In the genomic region with DNA sequence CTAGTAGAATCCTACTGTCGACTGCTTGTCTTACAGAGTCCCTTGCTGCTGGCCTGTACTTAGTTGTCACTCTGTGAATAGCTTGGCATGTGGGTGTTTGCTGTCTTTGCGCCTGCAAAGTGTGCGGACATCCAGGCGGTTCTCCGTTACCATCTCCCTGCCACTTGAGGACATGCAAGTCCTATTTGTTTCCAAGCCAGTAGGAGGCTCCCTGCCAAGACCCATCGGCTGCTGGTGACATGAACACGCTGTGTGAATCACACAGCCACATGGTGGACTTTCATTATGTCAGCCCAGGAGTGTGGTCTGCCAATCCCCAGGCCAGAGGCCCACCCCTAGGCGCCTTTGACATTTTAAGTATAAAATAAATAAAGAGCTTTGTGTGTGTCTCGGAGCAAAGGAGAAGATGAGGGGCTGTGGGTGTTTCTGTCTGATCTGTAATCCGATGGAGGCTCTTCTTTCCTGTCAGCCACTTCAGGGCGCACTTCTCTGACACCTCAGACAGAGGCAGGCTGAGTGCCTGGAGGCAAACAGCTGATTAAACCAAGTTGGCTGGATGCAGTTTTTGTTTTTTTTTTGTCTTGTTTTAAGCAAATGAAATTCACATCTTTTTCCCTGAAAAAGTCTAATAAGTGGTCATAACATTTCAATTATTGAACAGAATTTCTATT, we compare ENCODE assay signal across 8 cellular contexts. TPM values are rescaled to one million over a fixed set of nuclear protein-coding genes. Genes with fewer than 3 reads are reported as not detected.
DNase-seq lines count a peak whose midpoint lies in the region; ATAC-seq and TF ChIP-seq lines count a peak whose summit lies in the region.

No MANE protein-coding gene starts in this region.

- intact Hi-C loops in activated T-helper 1 cell treated with anti-CD3 and anti-CD28 coated beads, Interleukin-12 subunit alpha, Interleukin-12 subunit beta, Interleukin-2, Interleukin-4 antibody, amounts not matched to agents 30 ng/mL and 10 ng/mL and 1 ng/mL, durations not matched to agents 14 hours and 24 hours and 36 hours (cut with micrococcal nuclease) = no loop called here

- H3K9me3 Mint-ChIP-seq in endothelial cell (ENCODE audit: unreplicated experiment) = no peaks in the 10 kb centered on the region
- H3K9me3 Mint-ChIP-seq in nephron progenitor cell = peaks cover 10% of the 10 kb centered on the region
- no peaks in the 10 kb centered on the region for H3K9me3 Mint-ChIP-seq in activated T-helper 1 cell treated with anti-CD3 and anti-CD28 coated beads, Interleukin-12 subunit alpha, Interleukin-12 subunit beta, Interleukin-2, Interleukin-4 antibody, amounts not matched to agents 30 ng/mL and 10 ng/mL and 1 ng/mL, durations not matched to agents 14 hours and 24 hours and 36 hours
- no peaks in the 10 kb centered on the region for H3K9me3 Mint-ChIP-seq in effector memory CD8-positive, alpha-beta T cell

- H3K36me3 Mint-ChIP-seq in endothelial cell (ENCODE audit: low read depth, unreplicated experiment) (no peaks in the 10 kb centered on the region), nephron progenitor cell (ENCODE audit: low read depth) (no peaks in the 10 kb centered on the region)
- peaks cover 5% of the 10 kb centered on the region for H3K36me3 Mint-ChIP-seq in activated T-helper 1 cell treated with anti-CD3 and anti-CD28 coated beads, Interleukin-12 subunit alpha, Interleukin-12 subunit beta, Interleukin-2, Interleukin-4 antibody, amounts not matched to agents 30 ng/mL and 10 ng/mL and 1 ng/mL, durations not matched to agents 14 hours and 24 hours and 36 hours (ENCODE audit: low read depth)
- H3K36me3 Mint-ChIP-seq in effector memory CD8-positive, alpha-beta T cell (ENCODE audit: insufficient read depth) = no peaks in the 10 kb centered on the region

- DNase-seq in GM04504 (ENCODE audit: low read depth) (peak; percentile 76), NCI-H510A (lab: John Stamatoyannopoulos, UW) (peak; percentile 77), endothelial cell (ENCODE audit: low spot score) (peak; percentile 42), nephron progenitor cell (peak; percentile 49)
- DNase-seq in activated T-helper 1 cell treated with anti-CD3 and anti-CD28 coated beads, Interleukin-12 subunit alpha, Interleukin-12 subunit beta, Interleukin-2, Interleukin-4 antibody, amounts not matched to agents 30 ng/mL and 10 ng/mL and 1 ng/mL, durations not matched to agents 14 hours and 24 hours and 36 hours (ENCODE audit: low spot score) = no peak
- DNase-seq in effector memory CD8-positive, alpha-beta T cell = no peak

- no peak for ATAC-seq in HG03135 (IDR thresholded peaks at IDR 0.05; ENCODE audit: unreplicated experiment)
- no peak for ATAC-seq in effector memory CD8-positive, alpha-beta T cell (replicated peaks)
- ATAC-seq in HG02885 (IDR thresholded peaks at IDR 0.05; ENCODE audit: poor library complexity, unreplicated experiment) = no peak

- H3K27ac Mint-ChIP-seq in endothelial cell (ENCODE audit: unreplicated experiment) = no peak overlapping the region
- H3K27ac Mint-ChIP-seq in nephron progenitor cell = no peak overlapping the region
- H3K27ac Mint-ChIP-seq in activated T-helper 1 cell treated with anti-CD3 and anti-CD28 coated beads, Interleukin-12 subunit alpha, Interleukin-12 subunit beta, Interleukin-2, Interleukin-4 antibody, amounts not matched to agents 30 ng/mL and 10 ng/mL and 1 ng/mL, durations not matched to agents 14 hours and 24 hours and 36 hours = no peak overlapping the region
- no peak overlapping the region for H3K27ac Mint-ChIP-seq in effector memory CD8-positive, alpha-beta T cell

- H3K4me3 Mint-ChIP-seq in endothelial cell (ENCODE audit: unreplicated experiment) (no peak overlapping the region), nephron progenitor cell (peak overlapping the region; percentile 42)
- no peak overlapping the region for H3K4me3 Mint-ChIP-seq in activated T-helper 1 cell treated with anti-CD3 and anti-CD28 coated beads, Interleukin-12 subunit alpha, Interleukin-12 subunit beta, Interleukin-2, Interleukin-4 antibody, amounts not matched to agents 30 ng/mL and 10 ng/mL and 1 ng/mL, durations not matched to agents 14 hours and 24 hours and 36 hours
- no peak overlapping the region for H3K4me3 Mint-ChIP-seq in effector memory CD8-positive, alpha-beta T cell

- no peaks in the 10 kb centered on the region for H3K4me1 Mint-ChIP-seq in endothelial cell (ENCODE audit: unreplicated experiment)
- H3K4me1 Mint-ChIP-seq in nephron progenitor cell = peaks cover 49% of the 10 kb centered on the region
- H3K4me1 Mint-ChIP-seq in activated T-helper 1 cell treated with anti-CD3 and anti-CD28 coated beads, Interleukin-12 subunit alpha, Interleukin-12 subunit beta, Interleukin-2, Interleukin-4 antibody, amounts not matched to agents 30 ng/mL and 10 ng/mL and 1 ng/mL, durations not matched to agents 14 hours and 24 hours and 36 hours (ENCODE audit: low read depth) = no peaks in the 10 kb centered on the region
- no peaks in the 10 kb centered on the region for H3K4me1 Mint-ChIP-seq in effector memory CD8-positive, alpha-beta T cell (ENCODE audit: low read depth in 2 of 2)

- H3K27me3 Mint-ChIP-seq in endothelial cell (ENCODE audit: unreplicated experiment) = no peaks in the 10 kb centered on the region
- peaks cover 23% of the 10 kb centered on the region for H3K27me3 Mint-ChIP-seq in nephron progenitor cell (ENCODE audit: low read depth, poor library complexity)
- no peaks in the 10 kb centered on the region for H3K27me3 Mint-ChIP-seq in activated T-helper 1 cell treated with anti-CD3 and anti-CD28 coated beads, Interleukin-12 subunit alpha, Interleukin-12 subunit beta, Interleukin-2, Interleukin-4 antibody, amounts not matched to agents 30 ng/mL and 10 ng/mL and 1 ng/mL, durations not matched to agents 14 hours and 24 hours and 36 hours (ENCODE audit: insufficient read depth)
- peaks cover 0 to 5% of the 10 kb centered on the region in 2 donors for H3K27me3 Mint-ChIP-seq in effector memory CD8-positive, alpha-beta T cell

- TF ChIP-seq CTCF in endothelial cell (IDR thresholded peaks at IDR 0.05; ENCODE audit: unreplicated experiment) (no peak), nephron progenitor cell (IDR thresholded peaks at IDR 0.05) (no peak)

RNA-seq across cellular contexts. Expression of gene ALPK1, which starts 51.5 kb away (rescaled TPM):
- total RNA-seq in endothelial cell (ENCODE audit: unreplicated experiment) = 4.1 TPM
- 8.7 and 9.7 TPM in 2 replicates for total RNA-seq in activated T-helper 1 cell treated with anti-CD3 and anti-CD28 coated beads, Interleukin-12 subunit alpha, Interleukin-12 subunit beta, Interleukin-2, Interleukin-4 antibody, amounts not matched to agents 30 ng/mL and 10 ng/mL and 1 ng/mL, durations not matched to agents 14 hours and 24 hours and 36 hours

Comparison
In these comparisons a context has a peak if more than half of its experiments do, and no peak if none do; other contexts are left out.
1. DNase-seq: peak in GM04504 (single experiment), NCI-H510A (single experiment), endothelial cell (single experiment) and nephron progenitor cell (single experiment); none in activated T-helper 1 cell treated with anti-CD3 and anti-CD28 coated beads, Interleukin-12 subunit alpha, Interleukin-12 subunit beta, Interleukin-2, Interleukin-4 antibody, amounts not matched to agents 30 ng/mL and 10 ng/mL and 1 ng/mL, durations not matched to agents 14 hours and 24 hours and 36 hours (single experiment) and effector memory CD8-positive, alpha-beta T cell (0 of 3).